ENCODE assay signal across 9 cellular contexts in the genomic region with DNA sequence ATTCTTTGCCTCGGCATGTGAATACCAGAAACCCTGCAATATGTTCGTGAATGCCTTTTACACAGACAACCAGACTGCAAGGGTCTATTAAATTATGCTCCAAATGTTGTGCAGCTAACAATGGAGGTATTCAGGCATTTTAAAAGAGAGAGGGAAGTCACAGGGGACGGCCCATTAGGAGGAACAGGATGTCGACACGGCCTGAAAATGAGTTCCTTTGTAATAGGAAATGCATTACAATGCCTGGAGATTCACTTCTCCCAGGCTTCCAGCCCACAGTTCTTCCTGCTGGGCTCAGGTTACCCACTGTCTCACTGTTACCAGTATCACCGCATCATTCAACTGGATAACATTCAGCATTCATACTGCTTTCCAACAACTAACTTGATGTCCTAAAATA. TPM values are rescaled to one million over a fixed set of nuclear protein-coding genes. Genes with fewer than 3 reads are reported as not detected.
A peak's percentile ranks its signal among the peaks of the same experiment; 100 is the strongest.
DNase-seq lines count a peak whose midpoint lies in the region; ATAC-seq and TF ChIP-seq lines count a peak whose summit lies in the region.
"Had no signal": no experiment of that assay in that cellular context is flagged by ENCODE, and none has a peak within 500 bp of the region (broad histone marks: within the 10 kb centered on the region; RNA-seq: fewer than 3 reads in every experiment).

No MANE protein-coding gene starts in this region.

- TF ChIP-seq CTCF in brain microvascular endothelial cell (IDR thresholded peaks at IDR 0.05; ENCODE audit: low read depth, low read length, missing control alignments) (no peak), left lung (IDR thresholded peaks at IDR 0.05) (no peak), thyroid gland (IDR thresholded peaks at IDR 0.05) (no peak), GM13976 (IDR thresholded peaks at IDR 0.05; ENCODE audit: borderline replicate concordance, control extremely low read depth, extremely low read depth, insufficient read depth, missing control alignments) (no peak)

- TF ChIP-seq POLR2A in thyroid gland (IDR thresholded peaks at IDR 0.05): peak in 1 of 2 donors; percentile 9

- H3K27ac ChIP-seq in brain microvascular endothelial cell (peak overlapping the region; percentile 69), left lung (peak overlapping the region; percentile 100), thyroid gland (peak overlapping the region in 2 of 3 donors; percentile 97 to 98)
- H3K27ac ChIP-seq: VCaP had no signal

- in situ Hi-C loops in brain microvascular endothelial cell (cut with HindIII; ENCODE audit: low pct_ligation_motif_present, low sequenced_read_pairs) (loop anchor here (25.0 kb wide), 1 partner anchor 112 kb away; no protein-coding TSS in a partner anchor), GM13976 (cut with MboI; ENCODE audit: low sequenced_read_pairs, unreplicated experiment) (no loop called here)

- intact Hi-C loops in left lung (cut with DNase I) (no loop called here), thyroid gland (cut with DNase I) (loop anchor here (5.0 to 10.0 kb wide), 2 partner anchors 107 to 125 kb away; no protein-coding TSS in a partner anchor)

- DNase-seq in ELR (ENCODE audit: low read depth) (peak; percentile 83), NCI-H146 treated with DMSO at 0.1 percent for 48 hours (lab: John Stamatoyannopoulos, UW; ENCODE audit: unreplicated experiment) (peak; percentile 46), brain microvascular endothelial cell (peak; percentile 55), left lung (peak in 1 of 2 donors; percentile 56), thyroid gland (peak in 1 of 2 donors; percentile 18), T-helper 9 cell (no peak), GM13976 (ENCODE audit: low spot score) (no peak)

- ATAC-seq in left lung: no peak
- ATAC-seq in HG02973 (IDR thresholded peaks at IDR 0.05; ENCODE audit: unreplicated experiment): no peak

- H3K4me1 ChIP-seq in left lung (peaks cover 34 to 57% of the 10 kb centered on the region in 2 donors), thyroid gland (peaks cover 3 to 33% of the 10 kb centered on the region in 2 donors)

- no peaks in the 10 kb centered on the region for H3K27me3 ChIP-seq in brain microvascular endothelial cell (replicated peaks)
- H3K27me3 ChIP-seq in left lung: no peaks in the 10 kb centered on the region
- no peaks in the 10 kb centered on the region for H3K27me3 ChIP-seq in thyroid gland

- 58 to 72% methylated on average over 6 of the region's 6 CpGs for WGBS in thyroid gland, 2 donors

- peak overlapping the region; percentile 100 for H3K4me3 ChIP-seq in brain microvascular endothelial cell (ENCODE audit: low read depth, low read length)
- peak overlapping the region; percentile 76 for H3K4me3 ChIP-seq in left lung
- peak overlapping the region in 1 of 3 donors; percentile 74 for H3K4me3 ChIP-seq in thyroid gland (replicated peaks in 1 of 3)

- H3K36me3 ChIP-seq in brain microvascular endothelial cell (replicated peaks) (peaks cover 25% of the 10 kb centered on the region), left lung (peaks cover 0 to 25% of the 10 kb centered on the region in 2 donors), thyroid gland (peaks cover 4 to 10% of the 10 kb centered on the region in 2 donors)

- H3K9me3 ChIP-seq in left lung (no peaks in the 10 kb centered on the region), thyroid gland (no peaks in the 10 kb centered on the region)

RNA-seq across cellular contexts. Expression of a gene that starts 2.5 kb away (rescaled TPM):
- total RNA-seq in left lung (100 to 1,000 TPM; 115 to 147 TPM), thyroid gland (10 to 100 TPM; 31.0 to 40.2 (median 33.8) TPM)

Comparison
In these comparisons a context has a peak if more than half of its experiments do, and no peak if none do; other contexts are left out.
1. DNase-seq: peak in ELR (single experiment), NCI-H146 treated with DMSO at 0.1 percent for 48 hours (single experiment) and brain microvascular endothelial cell (single experiment); none in T-helper 9 cell (single experiment) and GM13976 (single experiment).
2. Peak in every context shown above with its lines, with median percentiles within 50 percentile points of each other: H3K27ac ChIP-seq.